Comparison of ENCODE assay signal across 8 cellular contexts in genomic region chr12:6828671-6829531, GRCh38. TPM values are rescaled to one million over a fixed set of nuclear protein-coding genes. Genes with fewer than 3 reads are reported as not detected.
A peak's percentile ranks its signal among the peaks of the same experiment; 100 is the strongest.
DNase-seq lines count a peak whose midpoint lies in the region; ATAC-seq and TF ChIP-seq lines count a peak whose summit lies in the region.

No MANE protein-coding gene starts in this region.

- no peaks in the 10 kb centered on the region for H3K27me3 ChIP-seq in neural progenitor cell

- H3K4me3 Mint-ChIP-seq in activated T-helper 17 cell treated with anti-CD3 and anti-CD28 coated beads, Interleukin-2, amount 50 U/mL, for 72 hours, result peak overlapping the region; percentile 86
- H3K4me3 Mint-ChIP-seq in neural progenitor cell, result peak overlapping the region; percentile 100

- peaks cover 25% of the 10 kb centered on the region for H3F3A ChIP-seq in neural progenitor cell (ENCODE audit: low read depth)

- H3K36me3 Mint-ChIP-seq in activated T-helper 17 cell treated with anti-CD3 and anti-CD28 coated beads, Interleukin-2, amount 50 U/mL, for 72 hours (ENCODE audit: low read depth), result no peaks in the 10 kb centered on the region
- peaks cover 26% of the 10 kb centered on the region for H3K36me3 Mint-ChIP-seq in neural progenitor cell

- H3K4me1 Mint-ChIP-seq in activated T-helper 17 cell treated with anti-CD3 and anti-CD28 coated beads, Interleukin-2, amount 50 U/mL, for 72 hours, result peaks cover 22% of the 10 kb centered on the region
- H3K4me1 Mint-ChIP-seq in neural progenitor cell, result peaks cover 43% of the 10 kb centered on the region

- peaks cover 6% of the 10 kb centered on the region for H3K36me3 ChIP-seq in neural progenitor cell

- no peak for TF ChIP-seq CTCF in neural progenitor cell (IDR thresholded peaks at IDR 0.05)

- H3K9me3 ChIP-seq in neural progenitor cell (ENCODE audit: low read depth), result no peaks in the 10 kb centered on the region

- peak overlapping the region; percentile 72 for H3K27ac Mint-ChIP-seq in activated T-helper 17 cell treated with anti-CD3 and anti-CD28 coated beads, Interleukin-2, amount 50 U/mL, for 72 hours
- peak overlapping the region; percentile 98 for H3K27ac Mint-ChIP-seq in neural progenitor cell

- H3K27me3 Mint-ChIP-seq in activated T-helper 17 cell treated with anti-CD3 and anti-CD28 coated beads, Interleukin-2, amount 50 U/mL, for 72 hours, result peaks cover 24% of the 10 kb centered on the region
- H3K27me3 Mint-ChIP-seq in neural progenitor cell (ENCODE audit: insufficient read depth, low read depth), result peaks cover 12% of the 10 kb centered on the region

- H4K20me1 ChIP-seq in neural progenitor cell (ENCODE audit: low read depth), result peaks cover 23% of the 10 kb centered on the region

- no peak overlapping the region for H2AFZ ChIP-seq in neural progenitor cell (replicated peaks)

- peak; percentile 56 for ATAC-seq in activated T-helper 17 cell treated with anti-CD3 and anti-CD28 coated beads, Interleukin-2, amount 50 U/mL, for 72 hours (replicated peaks)
- no peak for ATAC-seq in GM21360 (IDR thresholded peaks at IDR 0.05; ENCODE audit: unreplicated experiment)
- ATAC-seq in GM21786 (IDR thresholded peaks at IDR 0.05; ENCODE audit: unreplicated experiment), result no peak

- H3K9ac ChIP-seq in neural progenitor cell, result peak overlapping the region; percentile 73

- peaks cover 14% of the 10 kb centered on the region for H3K4me1 ChIP-seq in neural progenitor cell

- no peak overlapping the region for H3K27ac ChIP-seq in neural progenitor cell

- peak; percentile 76 for DNase-seq in GM03348 (ENCODE audit: low spot score)
- DNase-seq in NCI-H2171 (lab: John Stamatoyannopoulos, UW), result peak; percentile 89
- peak; percentile 27 for DNase-seq in fibroblast of peridontal ligament (ENCODE audit: extremely low read depth)
- DNase-seq in neural progenitor cell (ENCODE audit: low spot score), result peak; percentile 72
- no peak for DNase-seq in KG1 (lab: John Stamatoyannopoulos, UW)

- peaks cover 36% of the 10 kb centered on the region for H3K79me2 ChIP-seq in neural progenitor cell (ENCODE audit: low read depth)

- peak overlapping the region; percentile 89 for H3K4me2 ChIP-seq in neural progenitor cell

- H3K4me3 ChIP-seq in neural progenitor cell, result peak overlapping the region; percentile 88

- H3K9me3 Mint-ChIP-seq in activated T-helper 17 cell treated with anti-CD3 and anti-CD28 coated beads, Interleukin-2, amount 50 U/mL, for 72 hours, result no peaks in the 10 kb centered on the region
- no peaks in the 10 kb centered on the region for H3K9me3 Mint-ChIP-seq in neural progenitor cell

RNA-seq across cellular contexts. Expression of gene P3H3, which starts 0.7 kb away (rescaled TPM):
- total RNA-seq in activated T-helper 17 cell treated with anti-CD3 and anti-CD28 coated beads, Interleukin-2, amount 50 U/mL, for 72 hours, result 1 to 10 TPM in 1 of 2 donors, not detected in 1; 1.1 TPM
- total RNA-seq in neural progenitor cell (ENCODE audit: low replicate concordance), result 14.1 and 52.6 TPM in 2 replicates

RNA-seq across cellular contexts. Expression of gene GPR162, which starts 7.3 kb away (rescaled TPM):
- total RNA-seq in activated T-helper 17 cell treated with anti-CD3 and anti-CD28 coated beads, Interleukin-2, amount 50 U/mL, for 72 hours, result under 1 TPM; 0.15 to 0.37 TPM
- total RNA-seq in neural progenitor cell (ENCODE audit: low replicate concordance), result 10.0 and 27.6 TPM in 2 replicates

RNA-seq across cellular contexts. Expression of gene GNB3, which starts 11.8 kb away (rescaled TPM):
- total RNA-seq in activated T-helper 17 cell treated with anti-CD3 and anti-CD28 coated beads, Interleukin-2, amount 50 U/mL, for 72 hours, result under 1 TPM in 1 of 2 donors, not detected in 1; 0.66 TPM
- total RNA-seq in neural progenitor cell (ENCODE audit: low replicate concordance), result 2.7 and 7.6 TPM in 2 replicates

RNA-seq across cellular contexts. Expression of gene CDCA3, which starts 22.2 kb away (rescaled TPM):
- 100 to 1,000 TPM in 1 of 2 donors, 10 to 100 TPM in 1; 86.9 to 104 TPM for total RNA-seq in activated T-helper 17 cell treated with anti-CD3 and anti-CD28 coated beads, Interleukin-2, amount 50 U/mL, for 72 hours
- total RNA-seq in neural progenitor cell (ENCODE audit: low replicate concordance), result 62.1 and 73.5 TPM in 2 replicates

RNA-seq across cellular contexts. Expression of gene USP5, which starts 23.0 kb away (rescaled TPM):
- total RNA-seq in activated T-helper 17 cell treated with anti-CD3 and anti-CD28 coated beads, Interleukin-2, amount 50 U/mL, for 72 hours, result 100 to 1,000 TPM in 1 of 2 donors, 10 to 100 TPM in 1; 83.4 to 149 TPM
- 60.9 and 101 TPM in 2 replicates for total RNA-seq in neural progenitor cell (ENCODE audit: low replicate concordance)
